ENCODE assay signal across 8 cellular contexts in genomic region chr6:30717129-30717844, GRCh38. TPM values are rescaled to one million over a fixed set of nuclear protein-coding genes. Genes with fewer than 3 reads are reported as not detected.
DNase-seq lines count a peak whose midpoint lies in the region; ATAC-seq and TF ChIP-seq lines count a peak whose summit lies in the region.

Gene MDC1 (minus strand): TSS chr6:30717281. CDS start chr6:30715175, 2,106 bp downstream.

- ATAC-seq in GM19467 (IDR thresholded peaks at IDR 0.05; ENCODE audit: unreplicated experiment) (peak; percentile 56), lower lobe of right lung (peak; percentile 84 to 90)

- DNase-seq in CMK (ENCODE audit: low read depth) (peak; percentile 99), HS-27A (ENCODE audit: low read depth) (peak; percentile 100), NK-92 (lab: John Stamatoyannopoulos, UW; ENCODE audit: unreplicated experiment) (peak; percentile 95), lower lobe of right lung (peak; percentile 100)
- DNase-seq in activated CD8-positive, alpha-beta memory T cell treated with anti-CD3 and anti-CD28 coated beads for 1 hour (ENCODE audit: extremely low read depth in 1 of 2, low read depth in 1 of 2) = peak; percentile 95 to 98
- peak; percentile 96 to 99 (median 99) for DNase-seq in stimulated activated CD4-positive, alpha-beta T cell treated with anti-CD3 and anti-CD28 coated beads, TNF-alpha, amount 100 ng/mL, for 24 hours (ENCODE audit: low read depth in 3 of 3)

- intact Hi-C loops in lower lobe of right lung (cut with DNase I) = no loop called here

- H3K4me3 ChIP-seq in ectodermal cell (ENCODE audit: insufficient read depth, low read depth, low read length) (peak within 1 kb of the TSS; percentile 80), lower lobe of right lung (peak within 1 kb of the TSS; percentile 65)

- H3K36me3 ChIP-seq in ectodermal cell (ENCODE audit: control insufficient read depth, insufficient read depth, low read length) (peaks cover 24% of the 10 kb centered on the region), lower lobe of right lung (peaks cover 36% of the 10 kb centered on the region)

- peak within 1 kb of the TSS; percentile 92 for H3K27ac ChIP-seq in ectodermal cell (ENCODE audit: insufficient read depth, low read depth, low read length, poor library complexity, severe bottlenecking)
- peak within 1 kb of the TSS; percentile 90 for H3K27ac ChIP-seq in lower lobe of right lung

- H3K27me3 ChIP-seq in ectodermal cell (ENCODE audit: control insufficient read depth, insufficient read depth, low read length, poor library complexity, severe bottlenecking) = no peaks in the 10 kb centered on the region
- H3K27me3 ChIP-seq in lower lobe of right lung (ENCODE audit: low read depth) = no peaks in the 10 kb centered on the region

- WGBS in ectodermal cell, 2 experiments = 0% methylated on average over 48 of the region's 48 CpGs

- peak; percentile 59 for TF ChIP-seq CTCF in lower lobe of right lung (IDR thresholded peaks at IDR 0.05)

- H3K9me3 ChIP-seq in ectodermal cell (ENCODE audit: control insufficient read depth, low read length) = no peaks in the 10 kb centered on the region
- H3K9me3 ChIP-seq in lower lobe of right lung = no peaks in the 10 kb centered on the region

- peaks cover 13% of the 10 kb centered on the region for H3K4me1 ChIP-seq in ectodermal cell (ENCODE audit: control insufficient read depth, insufficient read depth, low read length)
- H3K4me1 ChIP-seq in lower lobe of right lung = peaks cover 38% of the 10 kb centered on the region

RNA-seq across cellular contexts. Expression of gene MDC1, which starts in this region (rescaled TPM):
- polyA plus RNA-seq in ectodermal cell (2013, experiment 1 of 4) = 97.8 TPM
- 99.6 TPM for polyA plus RNA-seq in ectodermal cell (2013, experiment 2 of 4)
- 94.9 TPM for polyA plus RNA-seq in ectodermal cell (2013, experiment 3 of 4)
- polyA plus RNA-seq in ectodermal cell (2013, experiment 4 of 4) = 96.9 TPM
- 24.5 TPM for total RNA-seq in lower lobe of right lung

Comparison
In these comparisons a context has a peak if more than half of its experiments do, and no peak if none do; other contexts are left out.
1. Peak in every context shown above with its lines: DNase-seq, ATAC-seq, H3K4me3 ChIP-seq and H3K27ac ChIP-seq.